ENCODE assay signal across 25 cellular contexts in the genomic region with DNA sequence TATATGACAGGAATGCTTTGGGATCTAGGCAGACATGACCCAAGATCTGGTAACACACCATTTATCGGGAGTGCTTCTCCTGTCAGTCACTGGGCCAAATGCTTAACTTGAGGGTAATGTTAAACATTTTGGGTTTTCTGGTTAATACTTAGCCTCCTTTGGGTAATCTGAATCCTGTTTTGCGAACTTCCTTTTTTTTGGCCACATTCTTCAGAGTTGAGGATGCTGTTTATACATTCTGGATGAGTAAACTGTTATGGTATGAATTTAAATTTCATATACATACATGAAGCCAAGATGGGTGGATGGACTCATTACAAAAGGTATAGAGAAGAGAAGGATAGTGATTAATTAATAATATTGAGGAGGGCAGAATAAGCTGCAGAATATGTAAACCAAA.
"Had no signal": no experiment of that assay in that cellular context is flagged by ENCODE, and none has a peak within 500 bp of the region (broad histone marks: within the 10 kb centered on the region; RNA-seq: fewer than 3 reads in every experiment).

No MANE protein-coding gene starts in this region.

- H3K9me3 ChIP-seq: MG63, SK-N-SH had no signal

- H3K27me3 ChIP-seq: MG63 had no signal

- H3K27me3 Mint-ChIP-seq: T-helper 17 cell had no signal

- H3K4me3 Mint-ChIP-seq: T-helper 17 cell had no signal

- H3K4me3 ChIP-seq: MG63 had no signal

- FAIRE-seq: HTR-8/SVneo had no signal

- DNase-seq: Karpas-422, KG1, MG63, NCI-H1092, NCI-H1105 treated with DMSO at 0.1 percent for 48 hours, NCI-H1417 treated with DMSO at 0.1 percent for 48 hours, NCI-H146, NCI-H187, NCI-H2029, NCI-H2081 treated with DMSO at 0.1 percent for 48 hours, NCI-H2171, NCI-H226, NCI-H446, NCI-H510A, NCI-H524 treated with DMSO at 0.1 percent for 48 hours, NCI-H69, NCI-H774, SHP77, SK-N-SH, T-helper 1 cell, T-helper 17 cell had no signal

- ATAC-seq: Panc1, T-helper 17 cell had no signal

- H3K4me2 ChIP-seq: SK-N-SH had no signal

- H3K9ac ChIP-seq: SK-N-SH had no signal

- H3K36me3 ChIP-seq: MG63 had no signal

- H3K27ac Mint-ChIP-seq: T-helper 17 cell had no signal

- H3K27ac ChIP-seq: HL-60, RWPE1 had no signal

- H3K4me1 Mint-ChIP-seq: T-helper 17 cell had no signal
